ENCODE assay signal across 22 cellular contexts in genomic region chr4:83046693-83047473, GRCh38.
"Had no signal": no experiment of that assay in that cellular context is flagged by ENCODE, and none has a peak within 500 bp of the region (broad histone marks: within the 10 kb centered on the region; RNA-seq: fewer than 3 reads in every experiment).

No MANE protein-coding gene starts in this region.

- H3K4me1 Mint-ChIP-seq: brain, naive B cell, nephron progenitor cell had no signal

- H3K4me1 ChIP-seq: right lobe of liver, testis had no signal

- H3K27ac Mint-ChIP-seq: activated naive CD8-positive, alpha-beta T cell; brain; nephron progenitor cell had no signal

- DNase-seq: activated CD4-positive, alpha-beta T cell treated with anti-CD3 and anti-CD28 coated beads for 4 hours; activated CD4-positive, alpha-beta T cell treated with anti-CD3 and anti-CD28 coated beads, Interleukin-2, amount 50 U/mL, for 4 hours; activated effector memory CD4-positive, alpha-beta T cell treated with Interleukin-2 at 50 U/mL for 16 hours; activated naive CD4-positive, alpha-beta T cell treated with Interleukin-2 at 50 U/mL for 16 hours; adrenal gland; aorta; caudate nucleus; mammary epithelial cell; naive B cell; nephron progenitor cell; right lobe of liver; stimulated activated CD4-positive, alpha-beta T cell treated with anti-CD3 and anti-CD28 coated beads, Interleukin-12 subunit alpha, Interleukin-12 subunit beta, amount 100 ng/mL, for 4 hours; stimulated activated CD4-positive, alpha-beta T cell treated with anti-CD3 and anti-CD28 coated beads, Interleukin-4, amount 100 ng/mL, for 1 hour; stimulated activated naive CD8-positive, alpha-beta T cell treated with anti-CD3 and anti-CD28 coated beads, Interleukin-15, Interleukin-2, amounts not matched to agents 100 U/mL and 50 U/mL, for 24 hours; T-helper 9 cell; testis; trophoblast cell had no signal

- H3K27me3 Mint-ChIP-seq: activated naive CD8-positive, alpha-beta T cell; brain; naive B cell had no signal

- H3K4me3 Mint-ChIP-seq: activated naive CD8-positive, alpha-beta T cell; brain; naive B cell; nephron progenitor cell had no signal

- H3K9me3 ChIP-seq: adrenal gland, neutrophil, right lobe of liver, testis, vagina had no signal

- H3K27me3 ChIP-seq: adrenal gland, neutrophil, right lobe of liver, testis, vagina had no signal

- H3K27ac ChIP-seq: neutrophil, right lobe of liver, testis, vagina, VCaP had no signal

- H3K9me3 Mint-ChIP-seq: brain, naive B cell, nephron progenitor cell had no signal

- H3K4me3 ChIP-seq: adrenal gland, right lobe of liver, testis, vagina had no signal

- ATAC-seq: right lobe of liver; stimulated activated naive CD8-positive, alpha-beta T cell treated with anti-CD3 and anti-CD28 coated beads, Interleukin-15, Interleukin-2, amounts not matched to agents 100 U/mL and 50 U/mL, for 24 hours had no signal
